In the genomic region with DNA sequence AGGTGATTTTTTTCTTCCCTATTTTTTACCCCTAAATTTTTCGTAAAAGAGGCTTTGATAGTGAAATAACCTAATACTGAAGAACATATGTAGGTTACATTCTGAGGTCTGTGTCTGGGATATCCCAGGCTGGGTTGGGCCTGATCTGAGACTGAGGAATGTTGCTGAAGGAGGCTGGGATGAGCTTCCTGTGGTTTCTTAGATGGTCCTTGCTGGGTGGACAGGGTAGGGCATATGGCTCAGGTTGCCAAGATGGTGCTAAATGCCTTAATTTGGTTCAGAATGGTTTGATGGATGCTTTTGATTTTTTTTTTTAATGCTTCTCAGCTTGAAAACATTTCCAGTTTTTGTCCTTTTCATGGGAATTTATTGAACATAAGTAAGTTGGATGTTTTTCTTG, we compare ENCODE assay signal across 1 cellular context.
A peak's percentile ranks its signal among the peaks of the same experiment; 100 is the strongest.
TF ChIP-seq lines count a peak whose summit lies in the region.

No MANE protein-coding gene starts in this region.

TF ChIP-seq in GM23338, 12 proteins besides CTCF, POLR2A, EP300 and RAD21:
- TF ChIP-seq, protein P1, sequence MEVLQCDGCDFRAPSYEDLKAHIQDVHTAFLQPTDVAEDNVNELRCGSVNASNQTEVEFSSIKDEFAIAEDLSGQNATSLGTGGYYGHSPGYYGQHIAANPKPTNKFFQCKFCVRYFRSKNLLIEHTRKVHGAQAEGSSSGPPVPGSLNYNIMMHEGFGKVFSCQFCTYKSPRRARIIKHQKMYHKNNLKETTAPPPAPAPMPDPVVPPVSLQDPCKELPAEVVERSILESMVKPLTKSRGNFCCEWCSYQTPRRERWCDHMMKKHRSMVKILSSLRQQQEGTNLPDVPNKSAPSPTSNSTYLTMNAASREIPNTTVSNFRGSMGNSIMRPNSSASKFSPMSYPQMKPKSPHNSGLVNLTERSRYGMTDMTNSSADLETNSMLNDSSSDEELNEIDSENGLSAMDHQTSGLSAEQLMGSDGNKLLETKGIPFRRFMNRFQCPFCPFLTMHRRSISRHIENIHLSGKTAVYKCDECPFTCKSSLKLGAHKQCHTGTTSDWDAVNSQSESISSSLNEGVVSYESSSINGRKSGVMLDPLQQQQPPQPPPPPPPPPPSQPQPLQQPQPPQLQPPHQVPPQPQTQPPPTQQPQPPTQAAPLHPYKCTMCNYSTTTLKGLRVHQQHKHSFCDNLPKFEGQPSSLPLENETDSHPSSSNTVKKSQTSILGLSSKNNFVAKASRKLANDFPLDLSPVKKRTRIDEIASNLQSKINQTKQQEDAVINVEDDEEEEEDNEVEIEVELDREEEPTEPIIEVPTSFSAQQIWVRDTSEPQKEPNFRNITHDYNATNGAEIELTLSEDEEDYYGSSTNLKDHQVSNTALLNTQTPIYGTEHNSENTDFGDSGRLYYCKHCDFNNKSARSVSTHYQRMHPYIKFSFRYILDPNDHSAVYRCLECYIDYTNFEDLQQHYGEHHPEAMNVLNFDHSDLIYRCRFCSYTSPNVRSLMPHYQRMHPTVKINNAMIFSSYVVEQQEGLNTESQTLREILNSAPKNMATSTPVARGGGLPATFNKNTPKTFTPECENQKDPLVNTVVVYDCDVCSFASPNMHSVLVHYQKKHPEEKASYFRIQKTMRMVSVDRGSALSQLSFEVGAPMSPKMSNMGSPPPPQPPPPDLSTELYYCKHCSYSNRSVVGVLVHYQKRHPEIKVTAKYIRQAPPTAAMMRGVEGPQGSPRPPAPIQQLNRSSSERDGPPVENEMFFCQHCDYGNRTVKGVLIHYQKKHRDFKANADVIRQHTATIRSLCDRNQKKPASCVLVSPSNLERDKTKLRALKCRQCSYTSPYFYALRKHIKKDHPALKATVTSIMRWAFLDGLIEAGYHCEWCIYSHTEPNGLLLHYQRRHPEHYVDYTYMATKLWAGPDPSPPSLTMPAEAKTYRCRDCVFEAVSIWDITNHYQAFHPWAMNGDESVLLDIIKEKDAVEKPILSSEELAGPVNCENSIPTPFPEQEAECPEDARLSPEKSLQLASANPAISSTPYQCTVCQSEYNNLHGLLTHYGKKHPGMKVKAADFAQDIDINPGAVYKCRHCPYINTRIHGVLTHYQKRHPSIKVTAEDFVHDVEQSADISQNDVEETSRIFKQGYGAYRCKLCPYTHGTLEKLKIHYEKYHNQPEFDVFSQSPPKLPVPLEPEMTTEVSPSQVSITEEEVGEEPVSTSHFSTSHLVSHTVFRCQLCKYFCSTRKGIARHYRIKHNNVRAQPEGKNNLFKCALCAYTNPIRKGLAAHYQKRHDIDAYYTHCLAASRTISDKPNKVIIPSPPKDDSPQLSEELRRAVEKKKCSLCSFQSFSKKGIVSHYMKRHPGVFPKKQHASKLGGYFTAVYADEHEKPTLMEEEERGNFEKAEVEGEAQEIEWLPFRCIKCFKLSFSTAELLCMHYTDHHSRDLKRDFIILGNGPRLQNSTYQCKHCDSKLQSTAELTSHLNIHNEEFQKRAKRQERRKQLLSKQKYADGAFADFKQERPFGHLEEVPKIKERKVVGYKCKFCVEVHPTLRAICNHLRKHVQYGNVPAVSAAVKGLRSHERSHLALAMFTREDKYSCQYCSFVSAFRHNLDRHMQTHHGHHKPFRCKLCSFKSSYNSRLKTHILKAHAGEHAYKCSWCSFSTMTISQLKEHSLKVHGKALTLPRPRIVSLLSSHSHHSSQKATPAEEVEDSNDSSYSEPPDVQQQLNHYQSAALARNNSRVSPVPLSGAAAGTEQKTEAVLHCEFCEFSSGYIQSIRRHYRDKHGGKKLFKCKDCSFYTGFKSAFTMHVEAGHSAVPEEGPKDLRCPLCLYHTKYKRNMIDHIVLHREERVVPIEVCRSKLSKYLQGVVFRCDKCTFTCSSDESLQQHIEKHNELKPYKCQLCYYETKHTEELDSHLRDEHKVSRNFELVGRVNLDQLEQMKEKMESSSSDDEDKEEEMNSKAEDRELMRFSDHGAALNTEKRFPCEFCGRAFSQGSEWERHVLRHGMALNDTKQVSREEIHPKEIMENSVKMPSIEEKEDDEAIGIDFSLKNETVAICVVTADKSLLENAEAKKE (CRISPR knock-in tag; IDR thresholded peaks at IDR 0.05): peak; percentile 56; the same call in 1 of the 2 replicates
- TF ChIP-seq POLR2AphosphoS5 (IDR thresholded peaks at IDR 0.05; ENCODE audit: low read depth): no peak
